ENCODE assay signal across 16 cellular contexts in genomic region chr2:158337018-158337417, GRCh38.
A peak's percentile ranks its signal among the peaks of the same experiment; 100 is the strongest.
DNase-seq lines count a peak whose midpoint lies in the region; ATAC-seq and TF ChIP-seq lines count a peak whose summit lies in the region.
"Had no signal": no experiment of that assay in that cellular context is flagged by ENCODE, and none has a peak within 500 bp of the region (broad histone marks: within the 10 kb centered on the region; RNA-seq: fewer than 3 reads in every experiment).

No MANE protein-coding gene starts in this region.

- TF ChIP-seq EP300 in stomach (IDR thresholded peaks at IDR 0.05) = no peak

- intact Hi-C loops in Right ventricle myocardium inferior (cut with DNase I) (no loop called here), heart left ventricle (cut with DNase I) (no loop called here), stomach (cut with DNase I; ENCODE audit: low total_unique reads) (no loop called here)

- H3K36me3 ChIP-seq in heart left ventricle = no peaks in the 10 kb centered on the region
- H3K36me3 ChIP-seq in mesendoderm (ENCODE audit: control insufficient read depth, insufficient read depth, low read length) = no peaks in the 10 kb centered on the region
- H3K36me3 ChIP-seq in stomach = no peaks in the 10 kb centered on the region
- H3K36me3 ChIP-seq: BLaER1, HAP-1 had no signal

- TF ChIP-seq POLR2A in heart left ventricle (IDR thresholded peaks at IDR 0.05) (no peak), stomach (IDR thresholded peaks at IDR 0.05) (no peak)

- no peaks in the 10 kb centered on the region for H3K27me3 Mint-ChIP-seq in natural killer cell treated with Interleukin-12 subunit alpha and Interleukin-12 subunit beta and Interleukin-15 and Interleukin-18, amount 100 ng/mL, for 72 hours

- H2BK5ac ChIP-seq in mesendoderm (ENCODE audit: low read length) = no peak overlapping the region

- no peaks in the 10 kb centered on the region for H3K79me2 ChIP-seq in mesendoderm (ENCODE audit: control insufficient read depth, insufficient read depth, low read length)

- H2BK15ac ChIP-seq in mesendoderm (replicated peaks; ENCODE audit: low read depth) = peak overlapping the region; percentile 67

- no peak overlapping the region for H2AK5ac ChIP-seq in mesendoderm (ENCODE audit: low read length)

- ATAC-seq in Right ventricle myocardium inferior = peak; percentile 44
- no peak for ATAC-seq in heart left ventricle
- ATAC-seq in natural killer cell treated with Interleukin-12 subunit alpha and Interleukin-12 subunit beta and Interleukin-15 and Interleukin-18, amount 100 ng/mL, for 72 hours = no peak

- peaks cover 9% of the 10 kb centered on the region for H3K9me3 Mint-ChIP-seq in natural killer cell treated with Interleukin-12 subunit alpha and Interleukin-12 subunit beta and Interleukin-15 and Interleukin-18, amount 100 ng/mL, for 72 hours

- H3K27me3 ChIP-seq in heart left ventricle = no peaks in the 10 kb centered on the region
- no peaks in the 10 kb centered on the region for H3K27me3 ChIP-seq in mesendoderm (ENCODE audit: insufficient read depth, low read length, poor library complexity)
- no peaks in the 10 kb centered on the region for H3K27me3 ChIP-seq in stomach
- H3K27me3 ChIP-seq: BLaER1 had no signal

- H4K5ac ChIP-seq in mesendoderm (ENCODE audit: low read length) = no peak overlapping the region

- DNase-seq in Right ventricle myocardium inferior (ENCODE audit: missing footprints) (no peak), heart left ventricle (no peak), amniotic epithelial cell (ENCODE audit: low read depth) (peak; percentile 4), mesendoderm (peak; percentile 75), stomach (no peak)
- DNase-seq in activated effector memory CD4-positive, alpha-beta T cell treated with Interleukin-2 at 50 U/mL for 16 hours = no peak
- no peak for DNase-seq in natural killer cell treated with Interleukin-12 subunit alpha and Interleukin-12 subunit beta and Interleukin-15 and Interleukin-18, amount 100 ng/mL, for 72 hours (ENCODE audit: low spot score)
- DNase-seq: 8988T; CD4-positive, alpha-beta memory T cell; DMS153; DMS79; GDM1; GM23248 had no signal

- H3K4me2 ChIP-seq in mesendoderm (ENCODE audit: low read length) = no peak overlapping the region
- H3K4me2 ChIP-seq: BLaER1 had no signal

- H4K8ac ChIP-seq in mesendoderm (ENCODE audit: low read depth, low read length) = no peak overlapping the region

- H3K4me1 ChIP-seq in heart left ventricle (peaks cover 0 to 5% (median 0%) of the 10 kb centered on the region in 12 donors), mesendoderm (ENCODE audit: control insufficient read depth, low read depth, low read length) (no peaks in the 10 kb centered on the region), stomach (no peaks in the 10 kb centered on the region)
- H3K4me1 ChIP-seq: BLaER1, HAP-1 had no signal

- H3K36me3 Mint-ChIP-seq in natural killer cell treated with Interleukin-12 subunit alpha and Interleukin-12 subunit beta and Interleukin-15 and Interleukin-18, amount 100 ng/mL, for 72 hours = peaks cover 6% of the 10 kb centered on the region
- H3K36me3 Mint-ChIP-seq: CD14-positive monocyte; CD4-positive, alpha-beta memory T cell had no signal

- no peak overlapping the region for H3K27ac ChIP-seq in heart left ventricle
- H3K27ac ChIP-seq in mesendoderm (ENCODE audit: low read depth, low read length) = no peak overlapping the region
- no peak overlapping the region for H3K27ac ChIP-seq in stomach
- H3K27ac ChIP-seq: BLaER1, GM23248 had no signal

- TF ChIP-seq CTCF in heart left ventricle (IDR thresholded peaks at IDR 0.05) = no peak
- no peak for TF ChIP-seq CTCF in stomach (IDR thresholded peaks at IDR 0.05)

- H3K56ac ChIP-seq in mesendoderm (ENCODE audit: low read length) = no peak overlapping the region

- H3K23ac ChIP-seq in mesendoderm (ENCODE audit: low read length) = no peak overlapping the region

- H3K9me3 ChIP-seq in heart left ventricle (peaks cover 0 to 9% (median 0%) of the 10 kb centered on the region in 12 donors), stomach (no peaks in the 10 kb centered on the region)
- H3K9me3 ChIP-seq: HAP-1 had no signal

- no peak overlapping the region for H3K4me3 ChIP-seq in heart left ventricle
- H3K4me3 ChIP-seq in mesendoderm (ENCODE audit: low read length) = no peak overlapping the region
- H3K4me3 ChIP-seq in stomach = no peak overlapping the region
- H3K4me3 ChIP-seq: BLaER1, GM23248, HAP-1 had no signal

- H3K4me1 Mint-ChIP-seq in natural killer cell treated with Interleukin-12 subunit alpha and Interleukin-12 subunit beta and Interleukin-15 and Interleukin-18, amount 100 ng/mL, for 72 hours (ENCODE audit: low read depth in 2 of 2) = no peaks in the 10 kb centered on the region
- H3K4me1 Mint-ChIP-seq: CD4-positive, alpha-beta memory T cell had no signal

- H3K4me3 Mint-ChIP-seq in natural killer cell treated with Interleukin-12 subunit alpha and Interleukin-12 subunit beta and Interleukin-15 and Interleukin-18, amount 100 ng/mL, for 72 hours = no peak overlapping the region
- H3K4me3 Mint-ChIP-seq: CD14-positive monocyte; CD4-positive, alpha-beta memory T cell had no signal

- H3K18ac ChIP-seq in mesendoderm (ENCODE audit: low read length) = no peak overlapping the region

- no peak overlapping the region for H2BK120ac ChIP-seq in mesendoderm (ENCODE audit: low read depth, low read length)

- no peak overlapping the region for H3K9ac ChIP-seq in mesendoderm (ENCODE audit: low read length)
- H3K9ac ChIP-seq: BLaER1, GM23248 had no signal

- H3K27ac Mint-ChIP-seq in natural killer cell treated with Interleukin-12 subunit alpha and Interleukin-12 subunit beta and Interleukin-15 and Interleukin-18, amount 100 ng/mL, for 72 hours = no peak overlapping the region
- H3K27ac Mint-ChIP-seq: CD14-positive monocyte; CD4-positive, alpha-beta memory T cell had no signal

- H3K4ac ChIP-seq in mesendoderm (ENCODE audit: low read depth, low read length) = no peak overlapping the region

- no peaks in the 10 kb centered on the region for H3K79me1 ChIP-seq in mesendoderm (ENCODE audit: low read length)

Comparison
In these comparisons a context has a peak if more than half of its experiments do, and no peak if none do; other contexts are left out.
1. DNase-seq: peak in amniotic epithelial cell (single experiment) and mesendoderm (single experiment); none in Right ventricle myocardium inferior (single experiment), heart left ventricle (0 of 5), stomach (single experiment), activated effector memory CD4-positive, alpha-beta T cell treated with Interleukin-2 at 50 U/mL for 16 hours (single experiment) and natural killer cell treated with Interleukin-12 subunit alpha and Interleukin-12 subunit beta and Interleukin-15 and Interleukin-18, amount 100 ng/mL, for 72 hours (single experiment).